Comparison of ENCODE assay signal across 8 cellular contexts in the genomic region with DNA sequence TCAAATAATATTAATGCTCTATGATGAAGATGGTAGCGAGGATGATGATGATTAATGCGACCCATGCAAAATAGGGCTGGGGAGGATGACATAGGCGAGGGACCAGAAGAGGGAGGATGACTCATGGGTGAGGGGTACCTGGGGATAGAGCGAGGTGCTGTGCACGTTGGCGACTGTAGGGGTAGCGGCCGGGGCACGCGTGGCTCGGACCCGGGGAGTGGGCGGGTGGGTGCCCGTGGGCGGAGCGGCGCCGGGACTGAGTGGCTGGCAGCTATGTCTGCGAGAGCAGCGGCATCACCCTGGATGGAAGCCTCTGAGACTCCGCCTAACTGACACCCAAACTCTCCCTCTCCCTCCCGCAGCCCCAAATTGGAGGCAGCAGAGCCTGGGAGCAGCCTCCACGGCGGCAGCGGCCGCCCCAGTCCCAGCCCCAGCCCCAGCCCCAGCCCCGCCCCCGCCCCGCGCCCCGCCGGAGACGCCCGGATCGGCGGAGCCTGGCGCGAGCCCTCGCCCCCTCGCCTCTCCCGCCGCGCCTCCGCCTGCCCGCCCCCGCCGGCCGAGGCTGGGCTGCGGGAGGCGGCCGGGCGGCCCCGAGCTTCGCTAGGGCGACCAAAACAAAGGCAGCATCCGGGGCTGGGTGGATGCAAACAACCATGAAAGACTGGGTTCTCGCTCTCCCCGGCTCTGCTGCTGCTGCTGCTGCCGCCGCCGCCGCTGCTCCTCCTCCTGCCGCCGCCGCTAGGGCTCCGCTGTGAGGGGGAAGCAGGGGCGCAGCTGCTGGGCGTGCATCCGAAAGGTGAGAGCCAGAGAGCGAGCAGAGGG. TPM values are rescaled to one million over a fixed set of nuclear protein-coding genes. Genes with fewer than 3 reads are reported as not detected.
DNase-seq lines count a peak whose midpoint lies in the region; ATAC-seq and TF ChIP-seq lines count a peak whose summit lies in the region.

A gene with protein sequence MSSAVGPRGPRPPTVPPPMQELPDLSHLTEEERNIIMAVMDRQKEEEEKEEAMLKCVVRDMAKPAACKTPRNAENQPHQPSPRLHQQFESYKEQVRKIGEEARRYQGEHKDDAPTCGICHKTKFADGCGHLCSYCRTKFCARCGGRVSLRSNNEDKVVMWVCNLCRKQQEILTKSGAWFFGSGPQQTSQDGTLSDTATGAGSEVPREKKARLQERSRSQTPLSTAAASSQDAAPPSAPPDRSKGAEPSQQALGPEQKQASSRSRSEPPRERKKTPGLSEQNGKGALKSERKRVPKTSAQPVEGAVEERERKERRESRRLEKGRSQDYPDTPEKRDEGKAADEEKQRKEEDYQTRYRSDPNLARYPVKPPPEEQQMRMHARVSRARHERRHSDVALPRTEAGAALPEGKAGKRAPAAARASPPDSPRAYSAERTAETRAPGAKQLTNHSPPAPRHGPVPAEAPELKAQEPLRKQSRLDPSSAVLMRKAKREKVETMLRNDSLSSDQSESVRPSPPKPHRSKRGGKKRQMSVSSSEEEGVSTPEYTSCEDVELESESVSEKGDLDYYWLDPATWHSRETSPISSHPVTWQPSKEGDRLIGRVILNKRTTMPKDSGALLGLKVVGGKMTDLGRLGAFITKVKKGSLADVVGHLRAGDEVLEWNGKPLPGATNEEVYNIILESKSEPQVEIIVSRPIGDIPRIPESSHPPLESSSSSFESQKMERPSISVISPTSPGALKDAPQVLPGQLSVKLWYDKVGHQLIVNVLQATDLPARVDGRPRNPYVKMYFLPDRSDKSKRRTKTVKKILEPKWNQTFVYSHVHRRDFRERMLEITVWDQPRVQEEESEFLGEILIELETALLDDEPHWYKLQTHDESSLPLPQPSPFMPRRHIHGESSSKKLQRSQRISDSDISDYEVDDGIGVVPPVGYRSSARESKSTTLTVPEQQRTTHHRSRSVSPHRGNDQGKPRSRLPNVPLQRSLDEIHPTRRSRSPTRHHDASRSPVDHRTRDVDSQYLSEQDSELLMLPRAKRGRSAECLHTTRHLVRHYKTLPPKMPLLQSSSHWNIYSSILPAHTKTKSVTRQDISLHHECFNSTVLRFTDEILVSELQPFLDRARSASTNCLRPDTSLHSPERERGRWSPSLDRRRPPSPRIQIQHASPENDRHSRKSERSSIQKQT (N-terminal part only) (plus strand): TSS at position 367 of the 822 bp plus-strand sequence. CDS start 474 bp downstream, outside the sequence.

- H3K4me1 Mint-ChIP-seq in CD14-positive monocyte: no peaks in the 10 kb centered on the region

- no peaks in the 10 kb centered on the region for H3K9me3 ChIP-seq in BE2C
- no peaks in the 10 kb centered on the region for H3K9me3 ChIP-seq in NT2/D1 (ENCODE audit: insufficient read depth, low read length)
- H3K9me3 ChIP-seq in esophagus (ENCODE audit: control insufficient read depth in 2 of 2, insufficient read depth in 1 of 2, low read depth in 1 of 2, low read length in 1 of 2): peaks cover 0 to 3% of the 10 kb centered on the region in 2 donors

- intact Hi-C loops in CD14-positive monocyte (cut with micrococcal nuclease): no loop called here

- peak; percentile 38 for TF ChIP-seq CTCF in BE2C (IDR thresholded peaks at IDR 0.05; ENCODE audit: low read depth, low read length)
- no peak for TF ChIP-seq CTCF in CD14-positive monocyte (IDR thresholded peaks at IDR 0.05)

- peaks cover 0 to 12% (median 4%) of the 10 kb centered on the region in 7 donors for H3K9me3 Mint-ChIP-seq in CD14-positive monocyte

- WGBS in esophagus, 2 donors: 3 to 4% methylated on average over 48 to 70 of the region's 70 CpGs

- peaks cover 28% of the 10 kb centered on the region for H3K27me3 ChIP-seq in BE2C
- peaks cover 30% of the 10 kb centered on the region for H3K27me3 ChIP-seq in NT2/D1 (ENCODE audit: insufficient read depth, insufficient read length)
- H3K27me3 ChIP-seq in esophagus (ENCODE audit: control insufficient read depth in 1 of 2, insufficient read depth in 2 of 2, low read length in 2 of 2): peaks cover 0 to 6% of the 10 kb centered on the region in 2 donors

- H3K4me3 ChIP-seq in BE2C (ENCODE audit: low read depth, low read length): peak within 1 kb of the TSS; percentile 51
- H3K4me3 ChIP-seq in NT2/D1 (ENCODE audit: insufficient read length, low read depth): peak within 1 kb of the TSS; percentile 69
- peak within 1 kb of the TSS; percentile 10 to 42 for H3K4me3 ChIP-seq in esophagus (ENCODE audit: low read depth in 1 of 2, low read length in 2 of 2)

- no peaks in the 10 kb centered on the region for H3K36me3 ChIP-seq in BE2C
- no peaks in the 10 kb centered on the region for H3K36me3 ChIP-seq in NT2/D1 (ENCODE audit: insufficient read depth, insufficient read length, low read length)
- no peaks in the 10 kb centered on the region for H3K36me3 ChIP-seq in esophagus (ENCODE audit: control insufficient read depth in 2 of 2, insufficient read depth in 2 of 2, low read length in 1 of 2)

- H3K9ac ChIP-seq in NT2/D1 (ENCODE audit: insufficient read length, low read depth): peak within 1 kb of the TSS; percentile 64

- peaks cover 0 to 2% of the 10 kb centered on the region in 2 donors for H3K36me3 Mint-ChIP-seq in CD14-positive monocyte

- peak within 1 kb of the TSS in 1 of 2 donors; percentile 75 for H3K4me3 Mint-ChIP-seq in CD14-positive monocyte

- H3K27ac Mint-ChIP-seq in CD14-positive monocyte: no peak within 1 kb of the TSS

- no peaks in the 10 kb centered on the region; the same call in 1 of the 2 replicates for H3K4me1 ChIP-seq in BE2C
- H3K4me1 ChIP-seq in NT2/D1 (ENCODE audit: insufficient read depth, insufficient read length): no peaks in the 10 kb centered on the region
- H3K4me1 ChIP-seq in esophagus (ENCODE audit: control insufficient read depth in 2 of 2, insufficient read depth in 2 of 2, low read length in 1 of 2): peaks cover 0 to 6% of the 10 kb centered on the region in 2 donors

- H3K27me3 Mint-ChIP-seq in CD14-positive monocyte (ENCODE audit: low read depth in 3 of 3): peaks cover 25 to 46% (median 34%) of the 10 kb centered on the region in 3 donors

- ATAC-seq in GM18907 (IDR thresholded peaks at IDR 0.05; ENCODE audit: unreplicated experiment): peak; percentile 92
- ATAC-seq in HG03095 (IDR thresholded peaks at IDR 0.05; ENCODE audit: unreplicated experiment): peak; percentile 83

- DNase-seq in BE2C (peak; percentile 68), NT2/D1 (ENCODE audit: low read depth, low spot score) (peak; percentile 20), occipital lobe (lab: John Stamatoyannopoulos, UW) (peak; percentile 45), CD14-positive monocyte (ENCODE audit: low spot score) (no peak), HT-29 (ENCODE audit: low spot score) (no peak)

- no peak within 1 kb of the TSS for H3K27ac ChIP-seq in esophagus (ENCODE audit: low read depth in 2 of 2, low read length in 1 of 2)

RNA-seq across cellular contexts. Expression of the gene that starts here (rescaled TPM):
- not detected for polyA plus RNA-seq in BE2C (2012; ENCODE audit: insufficient read depth, insufficient read length, low read depth)
- 1 to 10 TPM in 1 of 2 donors, under 1 TPM in 1; 0.45 to 1.0 TPM for polyA plus RNA-seq in esophagus
- total RNA-seq in occipital lobe: 456 TPM
- polyA plus RNA-seq in CD14-positive monocyte: not detected
- not detected in 2 replicates for total RNA-seq in HT-29 (2014; rRNA removed; shearing (Covaris generic))

Comparison
In these comparisons a context has a peak if more than half of its experiments do, and no peak if none do; other contexts are left out.
1. RNA of the gene that starts here (total RNA-seq): 456 TPM in occipital lobe (single experiment); not detected in HT-29; every median in the first group is over 100 times any median in the second.
2. DNase-seq: peak in BE2C (single experiment), NT2/D1 (single experiment) and occipital lobe (single experiment); none in CD14-positive monocyte (single experiment) and HT-29 (single experiment).
3. Peak in every context shown above with its lines, with median percentiles within 50 percentile points of each other: H3K4me3 ChIP-seq.